Comparison of ENCODE assay signal across 15 cellular contexts in the genomic region with DNA sequence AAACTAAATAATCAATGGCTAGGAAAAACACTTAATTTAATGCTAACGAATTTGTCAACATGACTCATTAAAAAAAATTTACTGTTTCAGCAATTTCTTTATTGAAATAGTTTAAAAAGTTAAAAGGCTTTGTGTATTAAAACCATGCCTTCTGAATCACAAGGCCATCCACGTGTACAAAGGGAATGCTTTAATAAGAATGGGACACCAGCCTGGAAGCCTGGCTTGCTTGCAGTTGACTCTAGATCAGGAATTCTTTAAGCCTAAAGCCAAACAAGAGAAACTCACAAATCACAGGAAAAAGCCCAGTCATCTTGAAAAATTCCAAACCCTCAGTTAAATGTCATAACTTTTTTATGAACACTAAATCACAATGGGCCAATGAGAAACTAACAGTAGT.
DNase-seq lines count a peak whose midpoint lies in the region; ATAC-seq, FAIRE-seq and TF ChIP-seq lines count a peak whose summit lies in the region.
"Had no signal": no experiment of that assay in that cellular context is flagged by ENCODE, and none has a peak within 500 bp of the region (broad histone marks: within the 10 kb centered on the region; RNA-seq: fewer than 3 reads in every experiment).

No MANE protein-coding gene starts in this region.

- DNase-seq in GM23248: peak; percentile 88
- DNase-seq in astrocyte of the cerebellum (ENCODE audit: low read depth): peak; percentile 63
- DNase-seq in hepatic stellate cell (ENCODE audit: low spot score): peak; percentile 17
- DNase-seq in gastrocnemius medialis: peak; percentile 2 to 17
- no peak for DNase-seq in NCI-H774 (lab: John Stamatoyannopoulos, UW)
- DNase-seq in D721Med (ENCODE audit: insufficient read length, low spot score): no peak
- DNase-seq in Karpas-422: no peak
- DNase-seq: activated B cell treated with CpG ODN at 0.5 μM for 24 hours; activated naive CD4-positive, alpha-beta T cell treated with Interleukin-2 at 50 U/mL for 16 hours; DND-41; effector memory CD8-positive, alpha-beta T cell; GOT3; NCI-H146 had no signal

- H3K4me3 ChIP-seq in GM23248 (0 out of 2 replicates have a peak overlapping the region, but pooled peaks have one; percentile 5), astrocyte of the cerebellum (ENCODE audit: low read depth, low read length) (no peak overlapping the region), gastrocnemius medialis (no peak overlapping the region), Karpas-422 (ENCODE audit: low read length) (no peak overlapping the region)
- H3K4me3 ChIP-seq: skin epidermis had no signal

- peaks cover 19% of the 10 kb centered on the region for H3F3A ChIP-seq in GM23248 (ENCODE audit: insufficient read depth)

- H3K36me3 ChIP-seq in GM23248 (ENCODE audit: low read depth): peaks cover 31% of the 10 kb centered on the region
- H3K36me3 ChIP-seq in gastrocnemius medialis: no peaks in the 10 kb centered on the region
- H3K36me3 ChIP-seq in Karpas-422 (ENCODE audit: insufficient read depth, low read length): no peaks in the 10 kb centered on the region

- WGBS in GM23248 (ENCODE audit: low coverage in 1 of 2, low lambda C conversion rate in 2 of 2, missing lambda C conversion rate in 2 of 2), 2 experiments: 0% methylated on average over 2 of the region's 2 CpGs

- FAIRE-seq in D721Med (lab: Jason Lieb, UNC): no peak

- peaks cover 46% of the 10 kb centered on the region for H3K79me2 ChIP-seq in GM23248 (ENCODE audit: insufficient read depth)
- H3K79me2 ChIP-seq in Karpas-422 (ENCODE audit: low read length): no peaks in the 10 kb centered on the region

- H3K9me3 ChIP-seq in GM23248 (ENCODE audit: low read depth) (no peaks in the 10 kb centered on the region), gastrocnemius medialis (no peaks in the 10 kb centered on the region), Karpas-422 (ENCODE audit: low read length) (no peaks in the 10 kb centered on the region)

- peak overlapping the region; percentile 71 for H3K27ac ChIP-seq in GM23248
- no peak overlapping the region for H3K27ac ChIP-seq in gastrocnemius medialis
- no peak overlapping the region for H3K27ac ChIP-seq in Karpas-422 (ENCODE audit: low read length)

- no peak for TF ChIP-seq POLR2A in gastrocnemius medialis (IDR thresholded peaks at IDR 0.05)

- ATAC-seq in gastrocnemius medialis (peak in 1 of 2 donors; percentile 27), HG02973 (IDR thresholded peaks at IDR 0.05; ENCODE audit: unreplicated experiment) (no peak)
- ATAC-seq: effector memory CD8-positive, alpha-beta T cell had no signal

- intact Hi-C loops in gastrocnemius medialis (cut with DNase I; ENCODE audit: low total_unique reads): no loop called here

- peak overlapping the region; percentile 38 for H3K9ac ChIP-seq in GM23248
- no peak overlapping the region for H3K9ac ChIP-seq in Karpas-422 (ENCODE audit: low read length)

- 0 out of 2 replicates have a peak, but pooled peaks cover 4% of the 10 kb centered on the region for H4K20me1 ChIP-seq in GM23248 (ENCODE audit: insufficient read depth)
- H4K20me1 ChIP-seq in Karpas-422 (ENCODE audit: insufficient read depth, low read depth, low read length): no peaks in the 10 kb centered on the region

- H3K9me2 ChIP-seq in GM23248 (ENCODE audit: insufficient read depth) (no peaks in the 10 kb centered on the region), Karpas-422 (replicated peaks; ENCODE audit: insufficient read depth, low read length) (no peaks in the 10 kb centered on the region)

- H3K27me3 ChIP-seq in GM23248 (replicated peaks; ENCODE audit: insufficient read depth) (no peaks in the 10 kb centered on the region), gastrocnemius medialis (no peaks in the 10 kb centered on the region), Karpas-422 (ENCODE audit: low read length) (no peaks in the 10 kb centered on the region)

- H2AFZ ChIP-seq in GM23248: no peak overlapping the region
- no peak overlapping the region for H2AFZ ChIP-seq in Karpas-422 (ENCODE audit: low read length)

- peaks cover 36% of the 10 kb centered on the region for H3K4me1 ChIP-seq in GM23248 (ENCODE audit: insufficient read depth)
- H3K4me1 ChIP-seq in gastrocnemius medialis: peaks cover 0 to 8% of the 10 kb centered on the region in 2 donors
- H3K4me1 ChIP-seq in Karpas-422 (ENCODE audit: low read length): no peaks in the 10 kb centered on the region

- peak overlapping the region; percentile 59 for H3K4me2 ChIP-seq in GM23248 (ENCODE audit: unreplicated experiment)
- no peak overlapping the region for H3K4me2 ChIP-seq in Karpas-422 (ENCODE audit: low read depth, low read length, poor library complexity, severe bottlenecking)

- in situ Hi-C loops in GM23248 (cut with MboI) (no loop called here), astrocyte of the cerebellum (cut with HindIII; ENCODE audit: low sequenced_read_pairs) (no loop called here), gastrocnemius medialis (cut with MboI; ENCODE audit: low sequenced_read_pairs in 4 of 4) (no loop called here)

- TF ChIP-seq CTCF in astrocyte of the cerebellum (IDR thresholded peaks at IDR 0.05; ENCODE audit: low read depth, low read length, missing control alignments) (no peak), gastrocnemius medialis (IDR thresholded peaks at IDR 0.05 in 4 of 5, conservative IDR thresholded peaks at IDR 0.05 in 1 of 5) (no peak), D721Med (IDR thresholded peaks at IDR 0.05; ENCODE audit: insufficient read depth, missing control alignments) (no peak)

Comparison
In these comparisons a context has a peak if more than half of its experiments do, and no peak if none do; other contexts are left out.
1. DNase-seq: peak in GM23248 (single experiment), astrocyte of the cerebellum (single experiment), hepatic stellate cell (single experiment) and gastrocnemius medialis (2 of 2); none in NCI-H774 (single experiment), D721Med (single experiment) and Karpas-422 (single experiment).